ENCODE assay signal across 1 cellular context in genomic region chr4:186915816-186916215, GRCh38.
TF ChIP-seq lines count a peak whose summit lies in the region.

No MANE protein-coding gene starts in this region.

TF ChIP-seq in GM23338, 12 proteins besides CTCF, POLR2A, EP300 and RAD21:
- TF ChIP-seq REST (IDR thresholded peaks at IDR 0.05; ENCODE audit: unreplicated experiment) (no peak), NANOG (IDR thresholded peaks at IDR 0.05; ENCODE audit: borderline replicate concordance) (no peak), EZH2 (IDR thresholded peaks at IDR 0.05; ENCODE audit: low read depth, unreplicated experiment) (no peak), POLR2AphosphoS5 (IDR thresholded peaks at IDR 0.05; ENCODE audit: low read depth) (no peak), CREB1 (CRISPR knock-in tag; IDR thresholded peaks at IDR 0.05; ENCODE audit: low read depth) (no peak), EZH2phosphoT487 (IDR thresholded peaks at IDR 0.05; ENCODE audit: unreplicated experiment) (no peak), STAT1 (IDR thresholded peaks at IDR 0.05; ENCODE audit: unreplicated experiment) (no peak), ZNF331 (CRISPR knock-in tag; IDR thresholded peaks at IDR 0.05; ENCODE audit: low read depth) (no peak), ZNF462 (CRISPR knock-in tag; IDR thresholded peaks at IDR 0.05) (no peak), JUNB (IDR thresholded peaks at IDR 0.05; ENCODE audit: unreplicated experiment) (no peak)
